In the genomic region with DNA sequence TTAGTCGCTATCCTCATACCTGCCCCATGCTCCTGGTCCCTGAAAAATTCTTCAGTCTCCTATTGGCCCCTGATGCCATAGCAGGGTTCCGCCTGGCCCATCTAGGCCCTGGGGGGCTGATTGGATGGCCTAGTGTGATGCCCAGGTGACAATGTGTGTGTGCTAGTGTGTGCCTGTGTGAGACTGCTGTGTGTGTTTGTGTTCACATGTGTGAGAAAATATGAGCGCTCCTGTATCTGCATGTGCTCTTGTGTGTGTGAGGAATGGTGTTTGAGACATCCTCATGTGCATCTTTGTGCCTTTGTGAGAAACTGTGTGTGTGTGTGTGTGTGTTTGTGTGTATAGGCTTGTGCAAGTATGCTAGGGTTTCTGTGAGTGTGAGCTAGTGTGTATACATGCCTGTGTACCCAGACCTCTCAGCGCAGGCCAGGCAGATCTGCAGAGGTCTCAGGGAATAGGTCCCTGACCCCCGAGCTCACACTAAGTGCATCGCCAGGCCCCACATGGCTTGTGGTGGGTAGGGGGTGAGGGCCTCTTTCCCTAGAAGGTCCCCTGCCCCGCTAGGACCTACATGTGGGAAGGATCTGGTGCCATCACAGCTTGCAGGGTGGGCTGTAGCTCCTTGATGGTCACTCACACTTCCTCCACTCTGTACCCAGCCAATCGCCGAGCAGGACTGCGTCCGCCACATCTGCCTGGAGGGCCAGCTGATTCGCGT, we compare ENCODE assay signal across 20 cellular contexts.
DNase-seq lines count a peak whose midpoint lies in the region; ATAC-seq and TF ChIP-seq lines count a peak whose summit lies in the region.
"Had no signal": no experiment of that assay in that cellular context is flagged by ENCODE, and none has a peak within 500 bp of the region (broad histone marks: within the 10 kb centered on the region; RNA-seq: fewer than 3 reads in every experiment).

No MANE protein-coding gene starts in this region.

- peaks cover 4% of the 10 kb centered on the region for H3K27me3 ChIP-seq in neural progenitor cell
- H3K27me3 ChIP-seq in upper lobe of right lung: no peaks in the 10 kb centered on the region
- no peaks in the 10 kb centered on the region for H3K27me3 ChIP-seq in tibial nerve

- CTCF ChIA-PET in activated CD8-positive, alpha-beta T cell treated with anti-CD3 and anti-CD28 coated beads, Interleukin-2, amount 10 ng/mL, durations not matched to agents 7 days and 5 days (lab: Charles Lee): no interaction called here
- CTCF ChIA-PET in activated CD8-positive, alpha-beta T cell treated with anti-CD3 and anti-CD28 coated beads for 36 hours (lab: Charles Lee): no interaction called here

- no peak overlapping the region for H3K4me3 Mint-ChIP-seq in activated CD8-positive, alpha-beta T cell treated with anti-CD3 and anti-CD28 coated beads, Interleukin-2, amount 10 ng/mL, durations not matched to agents 7 days and 5 days
- H3K4me3 Mint-ChIP-seq in activated CD8-positive, alpha-beta T cell treated with anti-CD3 and anti-CD28 coated beads for 36 hours: no peak overlapping the region
- H3K4me3 Mint-ChIP-seq in neural progenitor cell: no peak overlapping the region
- H3K4me3 Mint-ChIP-seq: CD8-positive, alpha-beta memory T cell had no signal

- no peak for TF ChIP-seq CTCF in activated CD8-positive, alpha-beta T cell treated with anti-CD3 and anti-CD28 coated beads for 36 hours (IDR thresholded peaks at IDR 0.05)
- no peak for TF ChIP-seq CTCF in coronary artery (IDR thresholded peaks at IDR 0.05)
- TF ChIP-seq CTCF in neural progenitor cell (IDR thresholded peaks at IDR 0.05): no peak
- TF ChIP-seq CTCF in upper lobe of right lung (IDR thresholded peaks at IDR 0.05): no peak
- no peak for TF ChIP-seq CTCF in tibial nerve (IDR thresholded peaks at IDR 0.05)

- H3K27me3 Mint-ChIP-seq in activated CD8-positive, alpha-beta T cell treated with anti-CD3 and anti-CD28 coated beads, Interleukin-2, amount 10 ng/mL, durations not matched to agents 7 days and 5 days (ENCODE audit: low read depth): peaks cover 10% of the 10 kb centered on the region
- peaks cover 3% of the 10 kb centered on the region for H3K27me3 Mint-ChIP-seq in activated CD8-positive, alpha-beta T cell treated with anti-CD3 and anti-CD28 coated beads for 36 hours
- peaks cover 7% of the 10 kb centered on the region for H3K27me3 Mint-ChIP-seq in neural progenitor cell (ENCODE audit: insufficient read depth, low read depth)

- in situ Hi-C loops in G401 (cut with HindIII; ENCODE audit: low sequenced_read_pairs): no loop called here

- no peaks in the 10 kb centered on the region for H4K20me1 ChIP-seq in neural progenitor cell (ENCODE audit: low read depth)

- no peaks in the 10 kb centered on the region for H3K4me1 Mint-ChIP-seq in activated CD8-positive, alpha-beta T cell treated with anti-CD3 and anti-CD28 coated beads, Interleukin-2, amount 10 ng/mL, durations not matched to agents 7 days and 5 days (ENCODE audit: low read depth)
- H3K4me1 Mint-ChIP-seq in activated CD8-positive, alpha-beta T cell treated with anti-CD3 and anti-CD28 coated beads for 36 hours (ENCODE audit: low read depth): no peaks in the 10 kb centered on the region
- no peaks in the 10 kb centered on the region for H3K4me1 Mint-ChIP-seq in neural progenitor cell
- H3K4me1 Mint-ChIP-seq: CD8-positive, alpha-beta memory T cell had no signal

- H3K4me1 ChIP-seq in neural progenitor cell: no peaks in the 10 kb centered on the region
- H3K4me1 ChIP-seq in upper lobe of right lung: no peaks in the 10 kb centered on the region
- no peaks in the 10 kb centered on the region for H3K4me1 ChIP-seq in tibial nerve

- no peak overlapping the region for H3K27ac Mint-ChIP-seq in activated CD8-positive, alpha-beta T cell treated with anti-CD3 and anti-CD28 coated beads, Interleukin-2, amount 10 ng/mL, durations not matched to agents 7 days and 5 days
- H3K27ac Mint-ChIP-seq in activated CD8-positive, alpha-beta T cell treated with anti-CD3 and anti-CD28 coated beads for 36 hours: no peak overlapping the region
- peak overlapping the region; percentile 8 for H3K27ac Mint-ChIP-seq in neural progenitor cell
- H3K27ac Mint-ChIP-seq: CD8-positive, alpha-beta memory T cell had no signal

- 90 to 97% methylated on average over 4 to 12 of the region's 13 CpGs for WGBS in tibial nerve, 2 donors

- H3K36me3 ChIP-seq in neural progenitor cell (no peaks in the 10 kb centered on the region), upper lobe of right lung (no peaks in the 10 kb centered on the region), tibial nerve (no peaks in the 10 kb centered on the region)

- DNase-seq in activated CD8-positive, alpha-beta T cell treated with anti-CD3 and anti-CD28 coated beads, Interleukin-2, amount 10 ng/mL, durations not matched to agents 7 days and 5 days: peak; percentile 9
- no peak for DNase-seq in activated CD8-positive, alpha-beta T cell treated with anti-CD3 and anti-CD28 coated beads for 36 hours
- DNase-seq in coronary artery (ENCODE audit: low spot score) (peak; percentile 46), neural progenitor cell (ENCODE audit: low spot score) (no peak), upper lobe of right lung (peak; percentile 52), tibial nerve (ENCODE audit: low spot score in 2 of 2) (no peak), G401 (ENCODE audit: low spot score) (no peak)
- DNase-seq: Calu3; CD8-positive, alpha-beta memory T cell; GDM1; Karpas-422; NCI-H1417; NCI-H1694 treated with DMSO at 0.1 percent for 48 hours; NCI-H2081 treated with DMSO at 0.1 percent for 48 hours; NCI-H2171 treated with DMSO at 0.1 percent for 48 hours; NCI-H446; NCI-H526; OCI-M1; Right ventricle myocardium superior had no signal

- H3K4me3 ChIP-seq in coronary artery (no peak overlapping the region), neural progenitor cell (no peak overlapping the region), upper lobe of right lung (no peak overlapping the region), tibial nerve (no peak overlapping the region)

- POLR2A ChIA-PET in activated CD8-positive, alpha-beta T cell treated with anti-CD3 and anti-CD28 coated beads, Interleukin-2, amount 10 ng/mL, durations not matched to agents 7 days and 5 days (lab: Charles Lee): no interaction called here
- POLR2A ChIA-PET in activated CD8-positive, alpha-beta T cell treated with anti-CD3 and anti-CD28 coated beads for 36 hours (lab: Charles Lee): no interaction called here

- H3K4me2 ChIP-seq in neural progenitor cell: no peak overlapping the region

- H3K36me3 Mint-ChIP-seq in activated CD8-positive, alpha-beta T cell treated with anti-CD3 and anti-CD28 coated beads, Interleukin-2, amount 10 ng/mL, durations not matched to agents 7 days and 5 days (ENCODE audit: low read depth): no peaks in the 10 kb centered on the region
- H3K36me3 Mint-ChIP-seq in activated CD8-positive, alpha-beta T cell treated with anti-CD3 and anti-CD28 coated beads for 36 hours (ENCODE audit: low read depth): no peaks in the 10 kb centered on the region
- no peaks in the 10 kb centered on the region for H3K36me3 Mint-ChIP-seq in neural progenitor cell
- H3K36me3 Mint-ChIP-seq: CD8-positive, alpha-beta memory T cell had no signal

- H3K27ac ChIP-seq in coronary artery (no peak overlapping the region), neural progenitor cell (no peak overlapping the region), upper lobe of right lung (no peak overlapping the region), tibial nerve (no peak overlapping the region)
- H3K27ac ChIP-seq: C4-2B had no signal

- no peak for ATAC-seq in activated CD8-positive, alpha-beta T cell treated with anti-CD3 and anti-CD28 coated beads, Interleukin-2, amount 10 ng/mL, durations not matched to agents 7 days and 5 days
- ATAC-seq in activated CD8-positive, alpha-beta T cell treated with anti-CD3 and anti-CD28 coated beads for 36 hours: no peak
- no peak for ATAC-seq in upper lobe of right lung

- no peaks in the 10 kb centered on the region for H3F3A ChIP-seq in neural progenitor cell (ENCODE audit: low read depth)

- H3K9me3 ChIP-seq in neural progenitor cell (ENCODE audit: low read depth) (no peaks in the 10 kb centered on the region), upper lobe of right lung (no peaks in the 10 kb centered on the region), tibial nerve (no peaks in the 10 kb centered on the region)

- no peaks in the 10 kb centered on the region for H3K9me3 Mint-ChIP-seq in activated CD8-positive, alpha-beta T cell treated with anti-CD3 and anti-CD28 coated beads, Interleukin-2, amount 10 ng/mL, durations not matched to agents 7 days and 5 days (ENCODE audit: insufficient read depth)
- no peaks in the 10 kb centered on the region for H3K9me3 Mint-ChIP-seq in activated CD8-positive, alpha-beta T cell treated with anti-CD3 and anti-CD28 coated beads for 36 hours
- no peaks in the 10 kb centered on the region for H3K9me3 Mint-ChIP-seq in neural progenitor cell
- H3K9me3 Mint-ChIP-seq: CD8-positive, alpha-beta memory T cell had no signal

- H3K9ac ChIP-seq in neural progenitor cell: no peak overlapping the region

- H2AFZ ChIP-seq in neural progenitor cell (replicated peaks): no peak overlapping the region

- no peaks in the 10 kb centered on the region for H3K79me2 ChIP-seq in neural progenitor cell (ENCODE audit: low read depth)

- intact Hi-C loops in activated CD8-positive, alpha-beta T cell treated with anti-CD3 and anti-CD28 coated beads for 36 hours (cut with micrococcal nuclease): no loop called here
- intact Hi-C loops in upper lobe of right lung (cut with DNase I): no loop called here

- TF ChIP-seq POLR2A in tibial nerve (IDR thresholded peaks at IDR 0.05): no peak

- no peak for TF ChIP-seq EP300 in tibial nerve (IDR thresholded peaks at IDR 0.05)

Comparison
In these comparisons a context has a peak if more than half of its experiments do, and no peak if none do; other contexts are left out.
1. DNase-seq: peak in activated CD8-positive, alpha-beta T cell treated with anti-CD3 and anti-CD28 coated beads, Interleukin-2, amount 10 ng/mL, durations not matched to agents 7 days and 5 days (single experiment), coronary artery (single experiment) and upper lobe of right lung (single experiment); none in activated CD8-positive, alpha-beta T cell treated with anti-CD3 and anti-CD28 coated beads for 36 hours (single experiment), neural progenitor cell (single experiment), tibial nerve (0 of 2) and G401 (single experiment).